1 cellular context compared by ENCODE assay signal in genomic region chr2:47225061-47225783, GRCh38.
A peak's percentile ranks its signal among the peaks of the same experiment; 100 is the strongest.
TF ChIP-seq lines count a peak whose summit lies in the region.

No MANE protein-coding gene starts in this region.

TF ChIP-seq in HepG2, 621 proteins besides CTCF, POLR2A, EP300 and RAD21 (continued from another document and continues in another):
- TF ChIP-seq MNT (IDR thresholded peaks at IDR 0.05), result peak; percentile 33; the same call in 1 of the 2 replicates
- TF ChIP-seq CERS6 (CRISPR knock-in tag; IDR thresholded peaks at IDR 0.05), result no peak
- peak; percentile 78; the same call in 1 of the 2 replicates for TF ChIP-seq ZBTB38 (CRISPR knock-in tag; IDR thresholded peaks at IDR 0.05)
- TF ChIP-seq KMT2B (CRISPR knock-in tag; IDR thresholded peaks at IDR 0.05), result no peak
- TF ChIP-seq ZNF414 (CRISPR knock-in tag; IDR thresholded peaks at IDR 0.05), result no peak
- TF ChIP-seq ZKSCAN5 (CRISPR knock-in tag; IDR thresholded peaks at IDR 0.05), result no peak
- peak; percentile 99 for TF ChIP-seq ZBTB39 (CRISPR knock-in tag; IDR thresholded peaks at IDR 0.05)
- TF ChIP-seq AHDC1 (CRISPR knock-in tag; IDR thresholded peaks at IDR 0.05; ENCODE audit: borderline replicate concordance), result peak; percentile 85; the same call in 1 of the 2 replicates
- TF ChIP-seq PRDM10 (CRISPR knock-in tag; IDR thresholded peaks at IDR 0.05; ENCODE audit: low read depth), result 0 out of 2 replicates have a peak, but pooled peaks have one; percentile 42
- peak; percentile 47; the same call in 1 of the 2 replicates for TF ChIP-seq UBTF (CRISPR knock-in tag; IDR thresholded peaks at IDR 0.05)
- peak; percentile 91 for TF ChIP-seq HDAC2 (CRISPR knock-in tag; IDR thresholded peaks at IDR 0.05)
- peak; percentile 93 for TF ChIP-seq GATAD2A (CRISPR knock-in tag; IDR thresholded peaks at IDR 0.05)
- no peak for TF ChIP-seq BATF2 (CRISPR knock-in tag; IDR thresholded peaks at IDR 0.05)
- TF ChIP-seq MEF2D (CRISPR knock-in tag; IDR thresholded peaks at IDR 0.05), result no peak
- no peak for TF ChIP-seq SIX4 (CRISPR knock-in tag; IDR thresholded peaks at IDR 0.05)
- no peak for TF ChIP-seq IRX3 (CRISPR knock-in tag; IDR thresholded peaks at IDR 0.05; ENCODE audit: borderline replicate concordance, low read depth)
- TF ChIP-seq ZNF788 (CRISPR knock-in tag; IDR thresholded peaks at IDR 0.05; ENCODE audit: borderline replicate concordance), result peak; percentile 54; the same call in 1 of the 2 replicates
- TF ChIP-seq SNAI1 (CRISPR knock-in tag; IDR thresholded peaks at IDR 0.05; ENCODE audit: borderline replicate concordance), result no peak
- no peak for TF ChIP-seq GABPA (IDR thresholded peaks at IDR 0.05; ENCODE audit: low read depth, low read length)
- peak; percentile 56; the same call in 1 of the 2 replicates for TF ChIP-seq GABPA (CRISPR knock-in tag; IDR thresholded peaks at IDR 0.05; ENCODE audit: low read depth)
- peak; percentile 79 for TF ChIP-seq PPARG (CRISPR knock-in tag; conservative IDR thresholded peaks at IDR 0.05)
- peak; percentile 95 for TF ChIP-seq HDAC1 (CRISPR knock-in tag; IDR thresholded peaks at IDR 0.05)
- no peak for TF ChIP-seq REXO4 (CRISPR knock-in tag; IDR thresholded peaks at IDR 0.05; ENCODE audit: borderline replicate concordance)
- TF ChIP-seq ZFP1 (CRISPR knock-in tag; IDR thresholded peaks at IDR 0.05), result no peak
- TF ChIP-seq ARID4A (CRISPR knock-in tag; IDR thresholded peaks at IDR 0.05; ENCODE audit: borderline replicate concordance), result peak; percentile 79; the same call in 1 of the 2 replicates
- TF ChIP-seq ZNF3 (CRISPR knock-in tag; IDR thresholded peaks at IDR 0.05), result 0 out of 2 replicates have a peak, but pooled peaks have one; percentile 11
- TF ChIP-seq CSRNP2 (CRISPR knock-in tag; conservative IDR thresholded peaks at IDR 0.05; ENCODE audit: low read depth), result no peak
- no peak for TF ChIP-seq ATF7-NPFF (CRISPR knock-in tag; IDR thresholded peaks at IDR 0.05; ENCODE audit: low read depth)
- no peak for TF ChIP-seq HNRNPLL (IDR thresholded peaks at IDR 0.05; ENCODE audit: low read depth, low read length, poor library complexity, severe bottlenecking)
- TF ChIP-seq MTF1 (CRISPR knock-in tag; IDR thresholded peaks at IDR 0.05), result no peak
